Comparison of ENCODE assay signal across 8 cellular contexts in the genomic region with DNA sequence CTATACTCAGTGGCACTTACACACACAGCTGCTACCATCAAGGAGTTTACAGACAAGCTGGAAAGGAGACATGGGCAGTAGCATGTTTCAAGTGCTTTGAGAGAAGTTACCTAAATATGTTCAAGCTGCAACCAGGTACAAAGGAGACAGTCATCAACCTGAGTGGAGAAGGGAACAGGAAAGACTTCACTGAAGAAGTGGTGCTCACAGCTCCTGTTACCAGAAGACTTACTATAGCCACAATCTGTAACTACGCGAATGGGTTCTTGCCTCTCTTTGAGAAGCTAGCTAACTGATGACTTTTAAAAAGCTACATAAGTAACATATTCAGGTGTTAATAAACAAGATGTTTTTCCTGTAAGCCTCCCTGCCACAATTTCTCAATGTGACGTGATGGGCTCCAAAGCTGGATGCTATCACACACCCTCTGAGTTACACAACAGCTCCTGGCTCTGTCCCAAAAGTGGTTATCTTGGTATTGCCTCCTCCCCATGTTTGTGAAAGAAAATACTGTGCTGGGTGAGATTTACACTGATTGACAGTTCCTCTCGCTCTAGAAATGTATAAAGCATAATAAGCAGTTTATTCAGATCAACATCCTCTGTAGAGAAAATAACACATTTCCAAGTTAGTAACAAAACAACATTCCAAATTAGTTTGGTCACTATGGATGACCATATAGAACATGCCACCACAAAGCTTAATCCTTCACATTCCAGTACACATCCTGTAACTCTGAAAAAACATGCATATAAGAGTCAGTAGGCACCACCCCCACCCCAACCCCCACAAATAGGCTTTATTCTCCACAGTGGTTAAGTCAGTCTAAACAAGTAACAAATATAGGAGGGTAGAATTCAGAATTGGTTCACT.
DNase-seq lines count a peak whose midpoint lies in the region; ATAC-seq and TF ChIP-seq lines count a peak whose summit lies in the region.

No MANE protein-coding gene starts in this region.

- TF ChIP-seq CTCF in epithelial cell of esophagus (IDR thresholded peaks at IDR 0.05; ENCODE audit: insufficient read depth, low read depth, low read length, missing control alignments) (no peak), nephron (IDR thresholded peaks at IDR 0.05; ENCODE audit: unreplicated experiment in 3 of 3) (no peak)

- H3K9me3 Mint-ChIP-seq in CD8-positive, alpha-beta memory T cell: no peaks in the 10 kb centered on the region
- no peaks in the 10 kb centered on the region for H3K9me3 Mint-ChIP-seq in nephron

- CTCF ChIA-PET in CD8-positive, alpha-beta memory T cell (lab: Charles Lee): interaction anchor here (0.6 to 0.9 kb wide), 2 partner anchors 9 to 14 kb away, joined by 3 read pairs; no protein-coding TSS in a partner anchor

- H3K27me3 Mint-ChIP-seq in CD8-positive, alpha-beta memory T cell: no peaks in the 10 kb centered on the region
- no peaks in the 10 kb centered on the region for H3K27me3 Mint-ChIP-seq in nephron (ENCODE audit: low read depth)

- H3K4me1 ChIP-seq in CD8-positive, alpha-beta memory T cell (ENCODE audit: insufficient read depth, low read length): peaks cover 21% of the 10 kb centered on the region

- H3K27ac ChIP-seq in CD8-positive, alpha-beta memory T cell (ENCODE audit: low read depth, low read length): no peak overlapping the region

- H3K36me3 ChIP-seq in CD8-positive, alpha-beta memory T cell (ENCODE audit: insufficient read depth, low read length): no peaks in the 10 kb centered on the region

- H3K27me3 ChIP-seq in CD8-positive, alpha-beta memory T cell (ENCODE audit: insufficient read depth, low read length, poor library complexity, severe bottlenecking): no peaks in the 10 kb centered on the region

- H3K36me3 Mint-ChIP-seq in CD8-positive, alpha-beta memory T cell: peaks cover 0 to 13% (median 6%) of the 10 kb centered on the region in 3 donors
- H3K36me3 Mint-ChIP-seq in nephron (ENCODE audit: low read depth): peaks cover 6% of the 10 kb centered on the region

- H3K9me3 ChIP-seq in CD8-positive, alpha-beta memory T cell (ENCODE audit: low read length): no peaks in the 10 kb centered on the region

- DNase-seq in CD8-positive, alpha-beta memory T cell: no peak
- DNase-seq in NCI-H226 (peak; percentile 94), epithelial cell of esophagus (ENCODE audit: low read depth) (peak; percentile 98)
- no peak for DNase-seq in activated naive CD4-positive, alpha-beta T cell treated with anti-CD3 and anti-CD28 coated beads, Interleukin-2, amount 50 U/mL, for 16 hours

- H3K4me1 Mint-ChIP-seq in CD8-positive, alpha-beta memory T cell: peaks cover 53 to 77% (median 75%) of the 10 kb centered on the region in 3 donors
- peaks cover 19% of the 10 kb centered on the region for H3K4me1 Mint-ChIP-seq in nephron

- ATAC-seq in HG02981 (IDR thresholded peaks at IDR 0.05; ENCODE audit: unreplicated experiment): no peak
- no peak for ATAC-seq in GM21526 (IDR thresholded peaks at IDR 0.05; ENCODE audit: low FRiP score, unreplicated experiment)
- no peak for ATAC-seq in GM21619 (IDR thresholded peaks at IDR 0.05; ENCODE audit: unreplicated experiment)

- H3K4me3 ChIP-seq in CD8-positive, alpha-beta memory T cell (ENCODE audit: low read length): no peak overlapping the region
- peak overlapping the region; percentile 4 for H3K4me3 ChIP-seq in epithelial cell of esophagus (ENCODE audit: low read length)

- peak overlapping the region in 6 of 8 donors; percentile 13 to 83 (median 36) for H3K27ac Mint-ChIP-seq in CD8-positive, alpha-beta memory T cell
- H3K27ac Mint-ChIP-seq in nephron: peak overlapping the region; percentile 1 to 73 (median 54)

- POLR2A ChIA-PET in CD8-positive, alpha-beta memory T cell (lab: Charles Lee): no interaction called here

- H3K4me3 Mint-ChIP-seq in CD8-positive, alpha-beta memory T cell: no peak overlapping the region
- H3K4me3 Mint-ChIP-seq in nephron: peak overlapping the region in 1 of 3 experiments; percentile 1

Comparison
In these comparisons a context has a peak if more than half of its experiments do, and no peak if none do; other contexts are left out.
1. DNase-seq: peak in NCI-H226 (single experiment) and epithelial cell of esophagus (single experiment); none in CD8-positive, alpha-beta memory T cell (0 of 5) and activated naive CD4-positive, alpha-beta T cell treated with anti-CD3 and anti-CD28 coated beads, Interleukin-2, amount 50 U/mL, for 16 hours (single experiment).